12 cellular contexts compared by ENCODE assay signal in the genomic region with DNA sequence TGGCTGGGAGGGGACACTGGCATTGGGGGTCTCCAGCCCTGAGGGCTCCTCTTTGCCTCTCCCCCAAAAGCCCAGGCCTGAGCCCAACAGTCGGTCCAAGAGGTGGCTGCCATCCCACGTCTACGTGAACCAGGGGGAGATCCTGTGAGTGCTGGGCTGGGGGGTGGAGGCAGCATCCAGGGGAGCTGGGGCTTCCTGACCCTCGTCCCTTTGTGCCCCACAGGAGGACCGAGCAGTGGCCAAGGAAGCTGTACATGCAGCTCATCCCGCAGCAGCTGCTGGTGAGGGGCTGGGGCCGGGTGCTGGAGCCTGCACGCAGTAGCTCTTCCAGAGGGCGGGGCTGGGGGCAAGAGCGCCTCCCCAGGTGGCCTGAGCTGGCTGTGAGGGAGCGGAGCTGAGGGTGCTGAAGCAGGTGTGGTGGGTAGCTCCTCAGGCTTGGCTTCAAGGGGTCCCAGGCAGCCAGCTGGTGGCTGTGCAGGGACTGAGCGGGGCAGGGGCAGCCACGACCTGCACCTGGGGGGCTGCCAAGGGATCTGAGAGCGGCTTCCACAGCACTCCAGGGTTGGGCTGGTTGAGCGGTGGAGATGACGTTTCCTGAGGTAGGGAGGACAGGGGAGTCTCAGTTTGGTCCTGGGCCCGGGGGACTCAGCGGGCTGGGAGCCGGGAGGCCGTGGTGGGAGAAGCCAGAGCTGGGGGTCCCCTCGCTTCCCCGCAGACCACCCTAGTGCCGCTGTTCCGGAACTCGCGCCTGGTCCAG. TPM values are rescaled to one million over a fixed set of nuclear protein-coding genes. Genes with fewer than 3 reads are reported as not detected.
DNase-seq lines count a peak whose midpoint lies in the region; ATAC-seq, FAIRE-seq and TF ChIP-seq lines count a peak whose summit lies in the region.
"Had no signal": no experiment of that assay in that cellular context is flagged by ENCODE, and none has a peak within 500 bp of the region (broad histone marks: within the 10 kb centered on the region; RNA-seq: fewer than 3 reads in every experiment).

No MANE protein-coding gene starts in this region.

- peak overlapping the region; percentile 6; the same call in 1 of the 2 replicates for H3K27ac ChIP-seq in GM23338 (ENCODE audit: low read depth)
- H3K27ac ChIP-seq in OCI-LY7 (ENCODE audit: low read depth, low read length, poor library complexity, severe bottlenecking) = no peak overlapping the region
- no peak overlapping the region for H3K27ac ChIP-seq in endothelial cell of umbilical vein (ENCODE audit: insufficient read depth, low read depth, low read length)
- peak overlapping the region; percentile 31 for H3K27ac ChIP-seq in smooth muscle cell (ENCODE audit: low read depth)

- H3K36me3 ChIP-seq in GM23338 (ENCODE audit: insufficient read depth) (no peaks in the 10 kb centered on the region; the same call in 1 of the 2 replicates), OCI-LY7 (ENCODE audit: insufficient read depth, low read length) (peaks cover 88% of the 10 kb centered on the region), endothelial cell of umbilical vein (ENCODE audit: control insufficient read depth in 2 of 2, extremely low read depth in 1 of 2, insufficient read depth in 2 of 2, low read length in 2 of 2) (peaks cover 2 to 55% of the 10 kb centered on the region in 2 experiments), smooth muscle cell (ENCODE audit: low read depth) (no peaks in the 10 kb centered on the region)

- H3K9me3 ChIP-seq in OCI-LY7 (ENCODE audit: low read length) (no peaks in the 10 kb centered on the region), endothelial cell of umbilical vein (replicated peaks; ENCODE audit: control insufficient read depth, insufficient read depth, low read length) (no peaks in the 10 kb centered on the region), smooth muscle cell (replicated peaks; ENCODE audit: low read depth) (no peaks in the 10 kb centered on the region)
- H3K9me3 ChIP-seq: thoracic aorta had no signal

- H3K9me2 ChIP-seq in GM23338 (ENCODE audit: insufficient read depth) = no peaks in the 10 kb centered on the region
- no peaks in the 10 kb centered on the region for H3K9me2 ChIP-seq in OCI-LY7 (ENCODE audit: insufficient read depth, low read length)

- H3K36me3 Mint-ChIP-seq in GM23338 (ENCODE audit: low read depth) = peaks cover 68% of the 10 kb centered on the region
- H3K36me3 Mint-ChIP-seq: activated naive CD4-positive, alpha-beta T cell treated with anti-CD3 and anti-CD28 coated beads, Interleukin-2, amount 50 U/mL, for 72 hours had no signal

- H3K9ac ChIP-seq in endothelial cell of umbilical vein (replicated peaks; ENCODE audit: extremely low read depth, insufficient read depth, low read length) = no peak overlapping the region
- H3K9ac ChIP-seq in smooth muscle cell (ENCODE audit: low read depth) = no peak overlapping the region

- H2AFZ ChIP-seq in GM23338 = no peak overlapping the region
- no peak overlapping the region for H2AFZ ChIP-seq in OCI-LY7 (ENCODE audit: low read length)
- H2AFZ ChIP-seq in endothelial cell of umbilical vein (ENCODE audit: low read depth, low read length) = no peak overlapping the region
- no peak overlapping the region for H2AFZ ChIP-seq in smooth muscle cell (ENCODE audit: low read depth)

- H3K4me3 Mint-ChIP-seq in GM23338 = no peak overlapping the region
- H3K4me3 Mint-ChIP-seq: CD8-positive, alpha-beta memory T cell; T-helper 2 cell treated with Interferon-gamma antibody and Interleukin-4, amounts not matched to agents 5 μg/mL and 100 μg/mL, for 36 hours had no signal

- H3K4me3 ChIP-seq in GM23338 (no peak overlapping the region), OCI-LY7 (ENCODE audit: low read depth, low read length, poor library complexity, severe bottlenecking) (no peak overlapping the region), endothelial cell of umbilical vein (replicated peaks in 1 of 3; ENCODE audit: insufficient read depth in 1 of 3, low read depth in 1 of 3, low read length in 3 of 3) (no peak overlapping the region), smooth muscle cell (no peak overlapping the region)
- H3K4me3 ChIP-seq: thoracic aorta had no signal

- POLR2A ChIA-PET in OCI-LY7 (lab: Charles Lee) (no interaction called here), endothelial cell of umbilical vein (lab: Charles Lee) (interaction anchor here (1.6 kb wide), 1 partner anchor 11 kb away, joined by 4 read pairs; no protein-coding TSS in a partner anchor)

- DNase-seq in GM23338 (ENCODE audit: low spot score) = no peak
- DNase-seq in OCI-LY7 (ENCODE audit: low spot score) = peak; percentile 37
- no peak for DNase-seq in endothelial cell of umbilical vein (ENCODE audit: low read depth, low spot score)
- no peak for DNase-seq in smooth muscle cell (lab: John Stamatoyannopoulos, UW; ENCODE audit: unreplicated experiment)
- no peak for DNase-seq in NCI-H2171 treated with DMSO at 0.1 percent for 48 hours (lab: John Stamatoyannopoulos, UW)
- DNase-seq in activated CD4-positive, CD25-positive, alpha-beta regulatory T cell treated with anti-CD3 and anti-CD28 coated beads, Interleukin-2, amount 50 U/mL, for 72 hours = no peak
- DNase-seq in NCI-H524 (lab: John Stamatoyannopoulos, UW) = no peak
- DNase-seq: CD8-positive, alpha-beta memory T cell had no signal

- no peak overlapping the region for H3K4me2 ChIP-seq in GM23338
- no peak overlapping the region for H3K4me2 ChIP-seq in OCI-LY7 (ENCODE audit: low read length)
- H3K4me2 ChIP-seq in endothelial cell of umbilical vein (ENCODE audit: insufficient read depth, low read length) = no peak overlapping the region
- no peak overlapping the region for H3K4me2 ChIP-seq in smooth muscle cell

- peaks cover 11% of the 10 kb centered on the region for H3K79me2 ChIP-seq in GM23338 (replicated peaks; ENCODE audit: insufficient read depth)
- H3K79me2 ChIP-seq in OCI-LY7 (ENCODE audit: insufficient read depth, low read depth, low read length) = peaks cover 10% of the 10 kb centered on the region; the same call in 1 of the 2 replicates
- H3K79me2 ChIP-seq in endothelial cell of umbilical vein (ENCODE audit: control insufficient read depth, insufficient read depth, low read length) = peaks cover 12% of the 10 kb centered on the region
- peaks cover 25% of the 10 kb centered on the region for H3K79me2 ChIP-seq in smooth muscle cell (ENCODE audit: low read depth)

- no peak for FAIRE-seq in endothelial cell of umbilical vein (lab: Jason Lieb, UNC)

- H3K27me3 Mint-ChIP-seq in GM23338 (ENCODE audit: insufficient read depth, low read depth, poor library complexity) = peaks cover 56% of the 10 kb centered on the region
- H3K27me3 Mint-ChIP-seq: CD8-positive, alpha-beta memory T cell had no signal

- no TSS peak for BruUV-seq in OCI-LY7 (replicated peaks; lab: Mats Ljungman, UMichigan)
- BruUV-seq in endothelial cell of umbilical vein (replicated peaks; lab: Mats Ljungman, UMichigan) = no TSS peak

- ATAC-seq in GM23338 = no peak
- ATAC-seq: activated naive CD4-positive, alpha-beta T cell treated with anti-CD3 and anti-CD28 coated beads, Interleukin-2, amount 50 U/mL, for 72 hours had no signal

- dilution Hi-C loops in endothelial cell of umbilical vein (cut with MboI; ENCODE audit: extremely low pct_ligation_motif_present, low sequenced_read_pairs) = no loop called here

- H3K4me1 ChIP-seq in GM23338 (ENCODE audit: insufficient read depth) = peaks cover 6% of the 10 kb centered on the region
- H3K4me1 ChIP-seq in OCI-LY7 (ENCODE audit: insufficient read depth, low read length, poor library complexity, severe bottlenecking) = peaks cover 10% of the 10 kb centered on the region
- H3K4me1 ChIP-seq in endothelial cell of umbilical vein (ENCODE audit: control insufficient read depth, extremely low read depth, insufficient read depth, low read length) = peaks cover 14% of the 10 kb centered on the region
- peaks cover 2% of the 10 kb centered on the region for H3K4me1 ChIP-seq in smooth muscle cell (ENCODE audit: low read depth)

- intact Hi-C loops in OCI-LY7 (cut with micrococcal nuclease; ENCODE audit: unreplicated experiment) (no loop called here), endothelial cell of umbilical vein (cut with micrococcal nuclease) (no loop called here)

- H3K9me1 ChIP-seq in endothelial cell of umbilical vein (replicated peaks; ENCODE audit: control insufficient read depth, extremely low read depth, insufficient read depth, low read length) = no peaks in the 10 kb centered on the region

- H3K27ac Mint-ChIP-seq in GM23338 = no peak overlapping the region
- H3K27ac Mint-ChIP-seq: T-helper 2 cell treated with Interferon-gamma antibody and Interleukin-4, amounts not matched to agents 5 μg/mL and 100 μg/mL, for 36 hours had no signal

- TF ChIP-seq POLR2A in endothelial cell of umbilical vein (IDR thresholded peaks at IDR 0.05; ENCODE audit: low read depth, low read length) = no peak

- peaks cover 62% of the 10 kb centered on the region for H3F3A ChIP-seq in GM23338 (replicated peaks; ENCODE audit: low read depth)
- H3F3A ChIP-seq in smooth muscle cell (ENCODE audit: low read depth) = peaks cover 33% of the 10 kb centered on the region

- H3K27me3 ChIP-seq in GM23338 (ENCODE audit: insufficient read depth) (no peaks in the 10 kb centered on the region), endothelial cell of umbilical vein (ENCODE audit: control insufficient read depth in 2 of 2, insufficient read depth in 2 of 2, low read length in 2 of 2) (no peaks in the 10 kb centered on the region), smooth muscle cell (ENCODE audit: low read depth) (no peaks in the 10 kb centered on the region)

- H3K9me3 Mint-ChIP-seq in GM23338 = peaks cover 4% of the 10 kb centered on the region; the same call in 2 of the 3 replicates
- H3K9me3 Mint-ChIP-seq: activated naive CD4-positive, alpha-beta T cell treated with anti-CD3 and anti-CD28 coated beads, Interleukin-2, amount 50 U/mL, for 72 hours; CD8-positive, alpha-beta memory T cell; T-helper 2 cell treated with Interferon-gamma antibody and Interleukin-4, amounts not matched to agents 5 μg/mL and 100 μg/mL, for 36 hours had no signal

- WGBS in smooth muscle cell (ENCODE audit: low lambda C conversion rate) = 93% methylated on average over 22 of the region's 26 CpGs

- H4K20me1 ChIP-seq in GM23338 (replicated peaks; ENCODE audit: insufficient read depth) (peaks cover 18% of the 10 kb centered on the region), OCI-LY7 (ENCODE audit: insufficient read depth, low read length) (peaks cover 7% of the 10 kb centered on the region), endothelial cell of umbilical vein (replicated peaks; ENCODE audit: control insufficient read depth, extremely low read depth, insufficient read depth, low read length) (no peaks in the 10 kb centered on the region), smooth muscle cell (ENCODE audit: low read depth) (peaks cover 68% of the 10 kb centered on the region)

- no peak for TF ChIP-seq CTCF in GM23338 (conservative IDR thresholded peaks at IDR 0.05; ENCODE audit: low read depth in 2 of 2)
- TF ChIP-seq CTCF in OCI-LY7 (conservative IDR thresholded peaks at IDR 0.05; ENCODE audit: low read length) = 0 out of 2 replicates have a peak, but pooled peaks have one; percentile 22
- TF ChIP-seq CTCF in endothelial cell of umbilical vein (IDR thresholded peaks at IDR 0.05; ENCODE audit: extremely low read depth in 1 of 2, insufficient read depth in 1 of 2, low read depth in 1 of 2, low read length in 2 of 2) = no peak
- TF ChIP-seq CTCF in smooth muscle cell (IDR thresholded peaks at IDR 0.05; ENCODE audit: borderline replicate concordance, insufficient read depth, poor library complexity, severe bottlenecking) = no peak

- CTCF ChIA-PET in OCI-LY7 (lab: Charles Lee; ENCODE audit: unreplicated experiment) (no interaction called here), endothelial cell of umbilical vein (lab: Charles Lee) (interaction anchor here (1.4 kb wide), 1 partner anchor 11 kb away, joined by 5 read pairs; no protein-coding TSS in a partner anchor)

- peaks cover 13% of the 10 kb centered on the region for H3K4me1 Mint-ChIP-seq in GM23338

RNA-seq across cellular contexts. Expression of a gene that starts 7.1 kb away (rescaled TPM):
- total RNA-seq in GM23338 (2014; rRNA removed; shearing (Covaris generic)) = 194 and 209 TPM in 2 replicates
- polyA plus RNA-seq in GM23338 (2016; fragmentation: Nextera tagmentation; extraction: Ambion mirVana) (188 and 225 TPM in 2 replicates), endothelial cell of umbilical vein (116 and 125 TPM in 2 replicates), smooth muscle cell (256 and 266 TPM in 2 replicates)
- total RNA-seq in OCI-LY7 (2014; rRNA removed; shearing (Covaris generic)) = 101 and 124 TPM in 2 replicates
- total RNA-seq in OCI-LY7 (2022) (105 and 114 TPM in 2 replicates), endothelial cell of umbilical vein (184 and 187 TPM in 2 replicates), smooth muscle cell (49.0 and 81.0 TPM in 2 replicates)
- polyA plus RNA-seq in endothelial cell of umbilical vein (2011; cell fraction: cytosol; rRNA removed) = 93.1 and 118 TPM in 2 replicates
- 257 and 302 TPM in 2 replicates for polyA plus RNA-seq in endothelial cell of umbilical vein (2011; cell fraction: nucleus; rRNA removed)
- polyA plus RNA-seq in endothelial cell of umbilical vein (2012) = 96.0 and 145 TPM in 2 replicates
- polyA minus RNA-seq in endothelial cell of umbilical vein = 55.3 and 80.9 TPM in 2 replicates
- polyA minus RNA-seq in endothelial cell of umbilical vein (2011; cell fraction: cytosol; rRNA and poly(A)+ RNA removed) = 56.8 TPM
- polyA minus RNA-seq in endothelial cell of umbilical vein (2011; cell fraction: nucleus; rRNA and poly(A)+ RNA removed) = 61.0 and 83.2 TPM in 2 replicates

RNA-seq across cellular contexts. Expression of a gene that starts 9.4 kb away (rescaled TPM):
- 81.4 and 99.6 TPM in 2 replicates for total RNA-seq in GM23338 (2014; rRNA removed; shearing (Covaris generic))
- polyA plus RNA-seq in GM23338 (2016; fragmentation: Nextera tagmentation; extraction: Ambion mirVana) (109 and 112 TPM in 2 replicates), endothelial cell of umbilical vein (39.4 and 48.4 TPM in 2 replicates), smooth muscle cell (42.4 and 53.6 TPM in 2 replicates)
- total RNA-seq in OCI-LY7 (2014; rRNA removed; shearing (Covaris generic)) = 65.4 and 90.9 TPM in 2 replicates
- total RNA-seq in OCI-LY7 (2022) (118 and 140 TPM in 2 replicates), endothelial cell of umbilical vein (112 and 114 TPM in 2 replicates), smooth muscle cell (15.3 and 19.4 TPM in 2 replicates)
- 15.1 and 23.9 TPM in 2 replicates for polyA plus RNA-seq in endothelial cell of umbilical vein (2011; cell fraction: cytosol; rRNA removed)
- polyA plus RNA-seq in endothelial cell of umbilical vein (2011; cell fraction: nucleus; rRNA removed) = 204 and 217 TPM in 2 replicates
- polyA plus RNA-seq in endothelial cell of umbilical vein (2012) = 40.6 and 46.0 TPM in 2 replicates
- polyA minus RNA-seq in endothelial cell of umbilical vein = 18.4 and 25.4 TPM in 2 replicates
- polyA minus RNA-seq in endothelial cell of umbilical vein (2011; cell fraction: cytosol; rRNA and poly(A)+ RNA removed) = 20.7 TPM
- 49.5 and 90.5 TPM in 2 replicates for polyA minus RNA-seq in endothelial cell of umbilical vein (2011; cell fraction: nucleus; rRNA and poly(A)+ RNA removed)

RNA-seq across cellular contexts. Expression of a gene that starts 19.1 kb away (rescaled TPM):
- 15.7 and 21.5 TPM in 2 replicates for total RNA-seq in GM23338 (2014; rRNA removed; shearing (Covaris generic))
- polyA plus RNA-seq in GM23338 (2016; fragmentation: Nextera tagmentation; extraction: Ambion mirVana) (28.0 and 28.6 TPM in 2 replicates), endothelial cell of umbilical vein (68.3 and 76.8 TPM in 2 replicates), smooth muscle cell (60.2 and 72.2 TPM in 2 replicates)
- total RNA-seq in OCI-LY7 (2014; rRNA removed; shearing (Covaris generic)) = 7.3 TPM in 2 replicates
- total RNA-seq in OCI-LY7 (2022) (19.8 and 21.2 TPM in 2 replicates), endothelial cell of umbilical vein (61.9 and 64.2 TPM in 2 replicates), smooth muscle cell (10.4 and 15.8 TPM in 2 replicates)
- polyA plus RNA-seq in endothelial cell of umbilical vein (2011; cell fraction: cytosol; rRNA removed) = 40.2 and 49.3 TPM in 2 replicates
- polyA plus RNA-seq in endothelial cell of umbilical vein (2011; cell fraction: nucleus; rRNA removed) = 59.7 and 65.1 TPM in 2 replicates
- polyA plus RNA-seq in endothelial cell of umbilical vein (2012) = 36.2 and 63.1 TPM in 2 replicates
- 20.8 and 26.9 TPM in 2 replicates for polyA minus RNA-seq in endothelial cell of umbilical vein
- polyA minus RNA-seq in endothelial cell of umbilical vein (2011; cell fraction: cytosol; rRNA and poly(A)+ RNA removed) = 41.1 TPM
- 25.5 and 31.2 TPM in 2 replicates for polyA minus RNA-seq in endothelial cell of umbilical vein (2011; cell fraction: nucleus; rRNA and poly(A)+ RNA removed)

RNA-seq across cellular contexts. Expression of a gene that starts 19.5 kb away (rescaled TPM):
- 12.1 and 19.3 TPM in 2 replicates for total RNA-seq in GM23338 (2014; rRNA removed; shearing (Covaris generic))
- 39.5 and 43.1 TPM in 2 replicates for polyA plus RNA-seq in GM23338 (2016; fragmentation: Nextera tagmentation; extraction: Ambion mirVana)
- 7.9 and 8.0 TPM in 2 replicates for total RNA-seq in OCI-LY7 (2014; rRNA removed; shearing (Covaris generic))
- total RNA-seq in OCI-LY7 (2022) = 24.0 and 31.1 TPM in 2 replicates
- 36.1 and 39.3 TPM in 2 replicates for total RNA-seq in endothelial cell of umbilical vein
- 34.2 and 37.4 TPM in 2 replicates for polyA plus RNA-seq in endothelial cell of umbilical vein
- polyA plus RNA-seq in endothelial cell of umbilical vein (2011; cell fraction: cytosol; rRNA removed) = 25.8 and 33.1 TPM in 2 replicates
- 38.7 and 57.3 TPM in 2 replicates for polyA plus RNA-seq in endothelial cell of umbilical vein (2011; cell fraction: nucleus; rRNA removed)
- 31.3 and 35.6 TPM in 2 replicates for polyA plus RNA-seq in endothelial cell of umbilical vein (2012)
- polyA minus RNA-seq in endothelial cell of umbilical vein = 18.3 and 23.3 TPM in 2 replicates
- 11.8 TPM for polyA minus RNA-seq in endothelial cell of umbilical vein (2011; cell fraction: cytosol; rRNA and poly(A)+ RNA removed)
- 16.7 and 21.3 TPM in 2 replicates for polyA minus RNA-seq in endothelial cell of umbilical vein (2011; cell fraction: nucleus; rRNA and poly(A)+ RNA removed)
- 7.1 and 9.2 TPM in 2 replicates for total RNA-seq in smooth muscle cell
- polyA plus RNA-seq in smooth muscle cell = 41.8 and 45.7 TPM in 2 replicates

RNA-seq across cellular contexts. Expression of a gene that starts 38.7 kb away (rescaled TPM):
- total RNA-seq in GM23338 (2014; rRNA removed; shearing (Covaris generic)) = 0.50 and 0.69 TPM in 2 replicates
- 0.57 and 0.60 TPM in 2 replicates for polyA plus RNA-seq in GM23338 (2016; fragmentation: Nextera tagmentation; extraction: Ambion mirVana)
- 0.25 and 0.39 TPM in 2 replicates for total RNA-seq in OCI-LY7 (2014; rRNA removed; shearing (Covaris generic))
- total RNA-seq in OCI-LY7 (2022) = 1.7 and 1.8 TPM in 2 replicates
- 5.6 and 9.1 TPM in 2 replicates for total RNA-seq in endothelial cell of umbilical vein
- 5.0 and 7.4 TPM in 2 replicates for polyA plus RNA-seq in endothelial cell of umbilical vein
- 2.5 and 4.7 TPM in 2 replicates for polyA plus RNA-seq in endothelial cell of umbilical vein (2011; cell fraction: cytosol; rRNA removed)
- 1.9 and 4.1 TPM in 2 replicates for polyA plus RNA-seq in endothelial cell of umbilical vein (2011; cell fraction: nucleus; rRNA removed)
- polyA plus RNA-seq in endothelial cell of umbilical vein (2012) = 5.7 and 10.8 TPM in 2 replicates
- 5.0 and 5.3 TPM in 2 replicates for polyA minus RNA-seq in endothelial cell of umbilical vein
- polyA minus RNA-seq in endothelial cell of umbilical vein (2011; cell fraction: cytosol; rRNA and poly(A)+ RNA removed) = not detected
- 0.96 and 1.8 TPM in 2 replicates for polyA minus RNA-seq in endothelial cell of umbilical vein (2011; cell fraction: nucleus; rRNA and poly(A)+ RNA removed)
- total RNA-seq in smooth muscle cell = 0.13 TPM in 1 of 2 replicates, not detected in the other
- 0.54 and 1.3 TPM in 2 replicates for polyA plus RNA-seq in smooth muscle cell
- total RNA-seq: MCF 10A had no signal

Comparison
In these comparisons a context has a peak if more than half of its experiments do, and no peak if none do; other contexts are left out.
1. H3K27ac ChIP-seq: peak in GM23338 (single experiment) and smooth muscle cell (single experiment); none in OCI-LY7 (single experiment) and endothelial cell of umbilical vein (single experiment).